In genomic region chr4:108168672-108169562, GRCh38 we compare ENCODE assay signal across 8 cellular contexts. TPM values are rescaled to one million over a fixed set of nuclear protein-coding genes. Genes with fewer than 3 reads are reported as not detected.
DNase-seq lines count a peak whose midpoint lies in the region; ATAC-seq and TF ChIP-seq lines count a peak whose summit lies in the region.

Gene LEF1, minus strand, starts transcription at chr4:108168932. Its CDS starts 1,165 bp downstream, at chr4:108167767.

- DNase-seq in EL = peak; percentile 44
- peak; percentile 28 for DNase-seq in NCI-H226
- peak; percentile 81 for DNase-seq in activated CD8-positive, alpha-beta memory T cell treated with anti-CD3 and anti-CD28 coated beads, Interleukin-2, amount 50 U/mL, for 48 hours
- DNase-seq in esophagus muscularis mucosa (ENCODE audit: extremely low spot score) = no peak
- DNase-seq in neural progenitor cell (ENCODE audit: low spot score) = peak; percentile 93
- DNase-seq in type B pancreatic cell (ENCODE audit: extremely low spot score, unreplicated experiment) = peak; percentile 85
- no peak for DNase-seq in NCI-H2107 treated with DMSO at 0.1 percent for 48 hours (lab: John Stamatoyannopoulos, UW; ENCODE audit: unreplicated experiment)

- H3K27ac ChIP-seq in esophagus muscularis mucosa (replicated peaks in 1 of 4) (no peak within 1 kb of the TSS), neural progenitor cell (no peak within 1 kb of the TSS)

- no peaks in the 10 kb centered on the region for H3K79me2 ChIP-seq in neural progenitor cell (ENCODE audit: low read depth)

- ATAC-seq in HG02678 (IDR thresholded peaks at IDR 0.05; ENCODE audit: unreplicated experiment) = peak; percentile 39

- no peak for TF ChIP-seq POLR2A in esophagus muscularis mucosa (IDR thresholded peaks at IDR 0.05; ENCODE audit: low read depth)

- peaks cover 53% of the 10 kb centered on the region for H3F3A ChIP-seq in neural progenitor cell (ENCODE audit: low read depth)

- H3K4me3 ChIP-seq in esophagus muscularis mucosa (peak within 1 kb of the TSS; percentile 58 to 71 (median 64)), neural progenitor cell (peak within 1 kb of the TSS; percentile 71)

- no peak within 1 kb of the TSS for H3K9ac ChIP-seq in neural progenitor cell

- peaks cover 33% of the 10 kb centered on the region for H4K20me1 ChIP-seq in neural progenitor cell (ENCODE audit: low read depth)

- H3K4me1 ChIP-seq in esophagus muscularis mucosa = peaks cover 43 to 60% (median 57%) of the 10 kb centered on the region in 4 donors
- H3K4me1 ChIP-seq in neural progenitor cell = peaks cover 32% of the 10 kb centered on the region

- TF ChIP-seq CTCF in esophagus muscularis mucosa (IDR thresholded peaks at IDR 0.05) = no peak
- no peak for TF ChIP-seq CTCF in neural progenitor cell (IDR thresholded peaks at IDR 0.05)
- TF ChIP-seq CTCF in type B pancreatic cell (conservative IDR thresholded peaks at IDR 0.05) = no peak

- H3K9me3 ChIP-seq in esophagus muscularis mucosa = no peaks in the 10 kb centered on the region
- H3K9me3 ChIP-seq in neural progenitor cell (ENCODE audit: low read depth) = no peaks in the 10 kb centered on the region

- H3K4me3 Mint-ChIP-seq in neural progenitor cell (peak within 1 kb of the TSS; percentile 94), type B pancreatic cell (peak within 1 kb of the TSS; percentile 93)

- peaks cover 11 to 95% (median 71%) of the 10 kb centered on the region in 4 donors for H3K27me3 ChIP-seq in esophagus muscularis mucosa
- peaks cover 89% of the 10 kb centered on the region for H3K27me3 ChIP-seq in neural progenitor cell

- H2AFZ ChIP-seq in neural progenitor cell (replicated peaks) = peak within 1 kb of the TSS; percentile 92

- no peaks in the 10 kb centered on the region for H3K36me3 ChIP-seq in esophagus muscularis mucosa
- H3K36me3 ChIP-seq in neural progenitor cell = no peaks in the 10 kb centered on the region

- 3% methylated on average over 18 of the region's 61 CpGs for WGBS in esophagus muscularis mucosa

- intact Hi-C loops in esophagus muscularis mucosa (cut with DNase I) = no loop called here

- H3K27me3 Mint-ChIP-seq in neural progenitor cell (ENCODE audit: insufficient read depth, low read depth) (peaks cover 16% of the 10 kb centered on the region), type B pancreatic cell (peaks cover 75% of the 10 kb centered on the region)

- peaks cover 48% of the 10 kb centered on the region for H3K4me1 Mint-ChIP-seq in neural progenitor cell
- peaks cover 37% of the 10 kb centered on the region for H3K4me1 Mint-ChIP-seq in type B pancreatic cell (ENCODE audit: unreplicated experiment)

- no peak for TF ChIP-seq EP300 in esophagus muscularis mucosa (IDR thresholded peaks at IDR 0.05)

- H3K36me3 Mint-ChIP-seq in neural progenitor cell = peaks cover 4% of the 10 kb centered on the region
- H3K36me3 Mint-ChIP-seq in type B pancreatic cell = no peaks in the 10 kb centered on the region

- H3K27ac Mint-ChIP-seq in neural progenitor cell (peak within 1 kb of the TSS; percentile 95), type B pancreatic cell (peak within 1 kb of the TSS; percentile 75)

- H3K9me3 Mint-ChIP-seq in neural progenitor cell = no peaks in the 10 kb centered on the region
- H3K9me3 Mint-ChIP-seq in type B pancreatic cell = no peaks in the 10 kb centered on the region

- H3K4me2 ChIP-seq in neural progenitor cell = peak within 1 kb of the TSS; percentile 98

RNA-seq across cellular contexts. Expression of gene LEF1, which starts in this region (rescaled TPM):
- total RNA-seq in esophagus muscularis mucosa (1 to 10 TPM in 2 of 4 donors, under 1 TPM in 2; 0.42 to 3.6 (median 1.9) TPM), neural progenitor cell (ENCODE audit: low replicate concordance) (15.0 and 19.4 TPM in 2 replicates), type B pancreatic cell (ENCODE audit: low replicate concordance) (14.1 and 66.1 TPM in 2 replicates)

Comparison
In these comparisons a context has a peak if more than half of its experiments do, and no peak if none do; other contexts are left out.
1. DNase-seq: peak in EL (single experiment), NCI-H226 (single experiment), activated CD8-positive, alpha-beta memory T cell treated with anti-CD3 and anti-CD28 coated beads, Interleukin-2, amount 50 U/mL, for 48 hours (single experiment), neural progenitor cell (single experiment) and type B pancreatic cell (single experiment); none in esophagus muscularis mucosa (single experiment) and NCI-H2107 treated with DMSO at 0.1 percent for 48 hours (single experiment).